Comparison of ENCODE assay signal across 1 cellular context in the genomic region with DNA sequence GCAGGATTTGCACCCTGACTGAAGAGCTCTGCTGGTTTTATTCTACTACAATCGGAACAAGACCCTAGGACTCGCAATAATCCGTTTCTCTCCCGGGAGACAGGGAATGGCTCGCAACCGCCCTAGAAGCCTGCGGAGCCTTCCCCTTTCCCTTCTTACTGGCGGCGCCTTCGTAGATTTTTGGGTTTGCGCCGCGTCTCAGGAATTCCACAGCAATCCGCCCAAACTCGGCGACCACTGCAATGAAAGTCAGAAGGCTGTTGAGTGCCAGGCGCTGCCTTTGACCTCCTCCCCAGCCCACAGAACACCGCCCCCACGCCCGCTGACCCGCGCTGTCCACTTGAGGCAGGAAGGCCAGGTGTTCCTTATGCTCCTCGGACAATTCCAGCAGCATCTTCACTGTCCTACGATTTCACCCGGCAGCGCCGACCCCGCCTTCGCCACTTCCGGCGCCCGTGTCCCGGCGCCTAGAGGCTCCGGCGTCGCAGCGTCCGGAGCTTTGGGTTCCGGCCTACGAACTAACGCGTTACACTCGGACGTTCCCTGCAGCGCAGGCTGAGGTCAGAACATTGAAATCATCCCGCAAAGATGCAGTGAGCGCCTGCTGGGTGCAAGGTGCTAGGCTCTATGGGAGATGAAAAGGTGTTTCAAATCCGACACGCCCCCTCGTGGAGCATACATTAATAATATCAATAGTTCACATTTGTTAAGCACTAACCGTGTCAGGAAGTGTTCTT.
TF ChIP-seq lines count a peak whose summit lies in the region.

A gene (minus strand): TSS at position 439 of the 737 bp plus-strand sequence. CDS start 45 bp downstream, at position 394.

TF ChIP-seq in HepG2, 621 proteins besides CTCF, POLR2A, EP300 and RAD21 (continued from another document and continues in another):
- TF ChIP-seq, protein P1, sequence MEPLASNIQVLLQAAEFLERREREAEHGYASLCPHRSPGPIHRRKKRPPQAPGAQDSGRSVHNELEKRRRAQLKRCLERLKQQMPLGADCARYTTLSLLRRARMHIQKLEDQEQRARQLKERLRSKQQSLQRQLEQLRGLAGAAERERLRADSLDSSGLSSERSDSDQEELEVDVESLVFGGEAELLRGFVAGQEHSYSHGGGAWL (CRISPR knock-in tag; IDR thresholded peaks at IDR 0.05) = peak; percentile 58; the same call in 1 of the 2 replicates
- TF ChIP-seq NRL (CRISPR knock-in tag; IDR thresholded peaks at IDR 0.05; ENCODE audit: borderline replicate concordance) (peak; percentile 64; the same call in 1 of the 2 replicates), CBFB (CRISPR knock-in tag; IDR thresholded peaks at IDR 0.05) (peak; percentile 92), SRY (CRISPR knock-in tag; IDR thresholded peaks at IDR 0.05) (no peak), YY1 (IDR thresholded peaks at IDR 0.05; ENCODE audit: insufficient read depth, insufficient replicate concordance, low read depth, low read length) (peak; percentile 81), GZF1 (CRISPR knock-in tag; IDR thresholded peaks at IDR 0.05) (peak; percentile 23; the same call in 1 of the 2 replicates), ZNF564 (CRISPR knock-in tag; IDR thresholded peaks at IDR 0.05) (peak; percentile 66; the same call in 1 of the 2 replicates), ZNF652 (CRISPR knock-in tag; IDR thresholded peaks at IDR 0.05; ENCODE audit: borderline replicate concordance, low read depth) (peak; percentile 25; the same call in 1 of the 2 replicates), ATF1 (CRISPR knock-in tag; IDR thresholded peaks at IDR 0.05) (peak; percentile 70; the same call in 1 of the 2 replicates), DNMT1 (CRISPR knock-in tag; IDR thresholded peaks at IDR 0.05) (no peak), GTF2F1 (IDR thresholded peaks at IDR 0.05; ENCODE audit: low read length) (0 out of 2 replicates have a peak, but pooled peaks have one; percentile 61), YEATS2 (CRISPR knock-in tag; IDR thresholded peaks at IDR 0.05; ENCODE audit: borderline replicate concordance) (peak; percentile 96), THAP11 (CRISPR knock-in tag; IDR thresholded peaks at IDR 0.05) (peak; percentile 96), NFYC (CRISPR knock-in tag; IDR thresholded peaks at IDR 0.05) (peak; percentile 31; the same call in 1 of the 2 replicates), KLF16 (CRISPR knock-in tag; IDR thresholded peaks at IDR 0.05) (peak in 1 of 2 experiments; percentile 95; a peak in 2 of 4 replicates), RCOR2 (CRISPR knock-in tag; IDR thresholded peaks at IDR 0.05) (0 out of 2 replicates have a peak, but pooled peaks have one; percentile 66), ZNF747 (CRISPR knock-in tag; IDR thresholded peaks at IDR 0.05; ENCODE audit: borderline replicate concordance) (peak; percentile 86; the same call in 1 of the 2 replicates), ZNF33B (CRISPR knock-in tag; IDR thresholded peaks at IDR 0.05) (no peak), NR2F6 (IDR thresholded peaks at IDR 0.05) (peak; percentile 53; the same call in 1 of the 2 replicates), NR2F6 (CRISPR knock-in tag; IDR thresholded peaks at IDR 0.05) (peak; percentile 79), SSRP1 (CRISPR knock-in tag; IDR thresholded peaks at IDR 0.05) (peak; percentile 63; the same call in 1 of the 2 replicates), ZSCAN20 (CRISPR knock-in tag; IDR thresholded peaks at IDR 0.05; ENCODE audit: borderline replicate concordance) (peak; percentile 49; the same call in 1 of the 2 replicates), FOXO1 (CRISPR knock-in tag; IDR thresholded peaks at IDR 0.05) (peak; percentile 76), KLF12 (CRISPR knock-in tag; IDR thresholded peaks at IDR 0.05; ENCODE audit: borderline replicate concordance) (peak; percentile 94), NR2C2 (CRISPR knock-in tag; IDR thresholded peaks at IDR 0.05; ENCODE audit: borderline replicate concordance) (peak; percentile 93)
- TF ChIP-seq, protein P2, sequence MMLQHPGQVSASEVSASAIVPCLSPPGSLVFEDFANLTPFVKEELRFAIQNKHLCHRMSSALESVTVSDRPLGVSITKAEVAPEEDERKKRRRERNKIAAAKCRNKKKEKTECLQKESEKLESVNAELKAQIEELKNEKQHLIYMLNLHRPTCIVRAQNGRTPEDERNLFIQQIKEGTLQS (CRISPR knock-in tag; IDR thresholded peaks at IDR 0.05) = peak; percentile 82
- TF ChIP-seq, protein P3, sequence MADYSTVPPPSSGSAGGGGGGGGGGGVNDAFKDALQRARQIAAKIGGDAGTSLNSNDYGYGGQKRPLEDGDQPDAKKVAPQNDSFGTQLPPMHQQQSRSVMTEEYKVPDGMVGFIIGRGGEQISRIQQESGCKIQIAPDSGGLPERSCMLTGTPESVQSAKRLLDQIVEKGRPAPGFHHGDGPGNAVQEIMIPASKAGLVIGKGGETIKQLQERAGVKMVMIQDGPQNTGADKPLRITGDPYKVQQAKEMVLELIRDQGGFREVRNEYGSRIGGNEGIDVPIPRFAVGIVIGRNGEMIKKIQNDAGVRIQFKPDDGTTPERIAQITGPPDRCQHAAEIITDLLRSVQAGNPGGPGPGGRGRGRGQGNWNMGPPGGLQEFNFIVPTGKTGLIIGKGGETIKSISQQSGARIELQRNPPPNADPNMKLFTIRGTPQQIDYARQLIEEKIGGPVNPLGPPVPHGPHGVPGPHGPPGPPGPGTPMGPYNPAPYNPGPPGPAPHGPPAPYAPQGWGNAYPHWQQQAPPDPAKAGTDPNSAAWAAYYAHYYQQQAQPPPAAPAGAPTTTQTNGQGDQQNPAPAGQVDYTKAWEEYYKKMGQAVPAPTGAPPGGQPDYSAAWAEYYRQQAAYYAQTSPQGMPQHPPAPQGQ (CRISPR knock-in tag; IDR thresholded peaks at IDR 0.05; ENCODE audit: borderline replicate concordance) = no peak
- TF ChIP-seq, protein P4, sequence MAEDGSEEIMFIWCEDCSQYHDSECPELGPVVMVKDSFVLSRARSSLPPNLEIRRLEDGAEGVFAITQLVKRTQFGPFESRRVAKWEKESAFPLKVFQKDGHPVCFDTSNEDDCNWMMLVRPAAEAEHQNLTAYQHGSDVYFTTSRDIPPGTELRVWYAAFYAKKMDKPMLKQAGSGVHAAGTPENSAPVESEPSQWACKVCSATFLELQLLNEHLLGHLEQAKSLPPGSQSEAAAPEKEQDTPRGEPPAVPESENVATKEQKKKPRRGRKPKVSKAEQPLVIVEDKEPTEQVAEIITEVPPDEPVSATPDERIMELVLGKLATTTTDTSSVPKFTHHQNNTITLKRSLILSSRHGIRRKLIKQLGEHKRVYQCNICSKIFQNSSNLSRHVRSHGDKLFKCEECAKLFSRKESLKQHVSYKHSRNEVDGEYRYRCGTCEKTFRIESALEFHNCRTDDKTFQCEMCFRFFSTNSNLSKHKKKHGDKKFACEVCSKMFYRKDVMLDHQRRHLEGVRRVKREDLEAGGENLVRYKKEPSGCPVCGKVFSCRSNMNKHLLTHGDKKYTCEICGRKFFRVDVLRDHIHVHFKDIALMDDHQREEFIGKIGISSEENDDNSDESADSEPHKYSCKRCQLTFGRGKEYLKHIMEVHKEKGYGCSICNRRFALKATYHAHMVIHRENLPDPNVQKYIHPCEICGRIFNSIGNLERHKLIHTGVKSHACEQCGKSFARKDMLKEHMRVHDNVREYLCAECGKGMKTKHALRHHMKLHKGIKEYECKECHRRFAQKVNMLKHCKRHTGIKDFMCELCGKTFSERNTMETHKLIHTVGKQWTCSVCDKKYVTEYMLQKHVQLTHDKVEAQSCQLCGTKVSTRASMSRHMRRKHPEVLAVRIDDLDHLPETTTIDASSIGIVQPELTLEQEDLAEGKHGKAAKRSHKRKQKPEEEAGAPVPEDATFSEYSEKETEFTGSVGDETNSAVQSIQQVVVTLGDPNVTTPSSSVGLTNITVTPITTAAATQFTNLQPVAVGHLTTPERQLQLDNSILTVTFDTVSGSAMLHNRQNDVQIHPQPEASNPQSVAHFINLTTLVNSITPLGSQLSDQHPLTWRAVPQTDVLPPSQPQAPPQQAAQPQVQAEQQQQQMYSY (CRISPR knock-in tag; IDR thresholded peaks at IDR 0.05) = peak; percentile 34; the same call in 1 of the 2 replicates
- TF ChIP-seq, protein P5, sequence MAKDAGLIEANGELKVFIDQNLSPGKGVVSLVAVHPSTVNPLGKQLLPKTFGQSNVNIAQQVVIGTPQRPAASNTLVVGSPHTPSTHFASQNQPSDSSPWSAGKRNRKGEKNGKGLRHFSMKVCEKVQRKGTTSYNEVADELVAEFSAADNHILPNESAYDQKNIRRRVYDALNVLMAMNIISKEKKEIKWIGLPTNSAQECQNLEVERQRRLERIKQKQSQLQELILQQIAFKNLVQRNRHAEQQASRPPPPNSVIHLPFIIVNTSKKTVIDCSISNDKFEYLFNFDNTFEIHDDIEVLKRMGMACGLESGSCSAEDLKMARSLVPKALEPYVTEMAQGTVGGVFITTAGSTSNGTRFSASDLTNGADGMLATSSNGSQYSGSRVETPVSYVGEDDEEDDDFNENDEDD (CRISPR knock-in tag; IDR thresholded peaks at IDR 0.05; ENCODE audit: borderline replicate concordance) = peak; percentile 44; the same call in 1 of the 2 replicates
- TF ChIP-seq, protein P6, sequence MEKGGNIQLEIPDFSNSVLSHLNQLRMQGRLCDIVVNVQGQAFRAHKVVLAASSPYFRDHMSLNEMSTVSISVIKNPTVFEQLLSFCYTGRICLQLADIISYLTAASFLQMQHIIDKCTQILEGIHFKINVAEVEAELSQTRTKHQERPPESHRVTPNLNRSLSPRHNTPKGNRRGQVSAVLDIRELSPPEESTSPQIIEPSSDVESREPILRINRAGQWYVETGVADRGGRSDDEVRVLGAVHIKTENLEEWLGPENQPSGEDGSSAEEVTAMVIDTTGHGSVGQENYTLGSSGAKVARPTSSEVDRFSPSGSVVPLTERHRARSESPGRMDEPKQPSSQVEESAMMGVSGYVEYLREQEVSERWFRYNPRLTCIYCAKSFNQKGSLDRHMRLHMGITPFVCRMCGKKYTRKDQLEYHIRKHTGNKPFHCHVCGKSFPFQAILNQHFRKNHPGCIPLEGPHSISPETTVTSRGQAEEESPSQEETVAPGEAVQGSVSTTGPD (CRISPR knock-in tag; IDR thresholded peaks at IDR 0.05) = no peak
- TF ChIP-seq, protein P7, sequence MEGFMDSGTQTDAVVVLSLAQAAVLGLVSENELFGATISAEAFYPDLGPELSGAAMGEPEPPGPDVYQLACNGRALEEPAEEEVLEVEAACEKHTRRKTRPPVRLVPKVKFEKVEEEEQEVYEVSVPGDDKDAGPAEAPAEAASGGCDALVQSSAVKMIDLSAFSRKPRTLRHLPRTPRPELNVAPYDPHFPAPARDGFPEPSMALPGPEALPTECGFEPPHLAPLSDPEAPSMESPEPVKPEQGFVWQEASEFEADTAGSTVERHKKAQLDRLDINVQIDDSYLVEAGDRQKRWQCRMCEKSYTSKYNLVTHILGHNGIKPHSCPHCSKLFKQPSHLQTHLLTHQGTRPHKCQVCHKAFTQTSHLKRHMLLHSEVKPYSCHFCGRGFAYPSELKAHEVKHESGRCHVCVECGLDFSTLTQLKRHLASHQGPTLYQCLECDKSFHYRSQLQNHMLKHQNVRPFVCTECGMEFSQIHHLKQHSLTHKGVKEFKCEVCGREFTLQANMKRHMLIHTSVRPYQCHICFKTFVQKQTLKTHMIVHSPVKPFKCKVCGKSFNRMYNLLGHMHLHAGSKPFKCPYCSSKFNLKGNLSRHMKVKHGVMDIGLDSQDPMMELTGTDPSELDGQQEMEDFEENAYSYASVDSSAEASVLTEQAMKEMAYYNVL (CRISPR knock-in tag; IDR thresholded peaks at IDR 0.05; ENCODE audit: borderline replicate concordance) = peak; percentile 79; the same call in 1 of the 2 replicates
- TF ChIP-seq, protein P8, sequence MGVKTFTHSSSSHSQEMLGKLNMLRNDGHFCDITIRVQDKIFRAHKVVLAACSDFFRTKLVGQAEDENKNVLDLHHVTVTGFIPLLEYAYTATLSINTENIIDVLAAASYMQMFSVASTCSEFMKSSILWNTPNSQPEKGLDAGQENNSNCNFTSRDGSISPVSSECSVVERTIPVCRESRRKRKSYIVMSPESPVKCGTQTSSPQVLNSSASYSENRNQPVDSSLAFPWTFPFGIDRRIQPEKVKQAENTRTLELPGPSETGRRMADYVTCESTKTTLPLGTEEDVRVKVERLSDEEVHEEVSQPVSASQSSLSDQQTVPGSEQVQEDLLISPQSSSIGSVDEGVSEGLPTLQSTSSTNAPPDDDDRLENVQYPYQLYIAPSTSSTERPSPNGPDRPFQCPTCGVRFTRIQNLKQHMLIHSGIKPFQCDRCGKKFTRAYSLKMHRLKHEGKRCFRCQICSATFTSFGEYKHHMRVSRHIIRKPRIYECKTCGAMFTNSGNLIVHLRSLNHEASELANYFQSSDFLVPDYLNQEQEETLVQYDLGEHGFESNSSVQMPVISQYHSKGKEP (CRISPR knock-in tag; IDR thresholded peaks at IDR 0.05) = no peak
- TF ChIP-seq, protein P9, sequence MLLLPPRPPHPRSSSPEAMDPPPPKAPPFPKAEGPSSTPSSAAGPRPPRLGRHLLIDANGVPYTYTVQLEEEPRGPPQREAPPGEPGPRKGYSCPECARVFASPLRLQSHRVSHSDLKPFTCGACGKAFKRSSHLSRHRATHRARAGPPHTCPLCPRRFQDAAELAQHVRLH (CRISPR knock-in tag; IDR thresholded peaks at IDR 0.05; ENCODE audit: borderline replicate concordance, low read depth) = peak; percentile 96
- TF ChIP-seq, protein P10, sequence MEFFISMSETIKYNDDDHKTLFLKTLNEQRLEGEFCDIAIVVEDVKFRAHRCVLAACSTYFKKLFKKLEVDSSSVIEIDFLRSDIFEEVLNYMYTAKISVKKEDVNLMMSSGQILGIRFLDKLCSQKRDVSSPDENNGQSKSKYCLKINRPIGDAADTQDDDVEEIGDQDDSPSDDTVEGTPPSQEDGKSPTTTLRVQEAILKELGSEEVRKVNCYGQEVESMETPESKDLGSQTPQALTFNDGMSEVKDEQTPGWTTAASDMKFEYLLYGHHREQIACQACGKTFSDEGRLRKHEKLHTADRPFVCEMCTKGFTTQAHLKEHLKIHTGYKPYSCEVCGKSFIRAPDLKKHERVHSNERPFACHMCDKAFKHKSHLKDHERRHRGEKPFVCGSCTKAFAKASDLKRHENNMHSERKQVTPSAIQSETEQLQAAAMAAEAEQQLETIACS (CRISPR knock-in tag; IDR thresholded peaks at IDR 0.05) = no peak
- TF ChIP-seq, protein P11, sequence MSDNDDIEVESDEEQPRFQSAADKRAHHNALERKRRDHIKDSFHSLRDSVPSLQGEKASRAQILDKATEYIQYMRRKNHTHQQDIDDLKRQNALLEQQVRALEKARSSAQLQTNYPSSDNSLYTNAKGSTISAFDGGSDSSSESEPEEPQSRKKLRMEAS (IDR thresholded peaks at IDR 0.05) = peak; percentile 68
- TF ChIP-seq, protein P12, sequence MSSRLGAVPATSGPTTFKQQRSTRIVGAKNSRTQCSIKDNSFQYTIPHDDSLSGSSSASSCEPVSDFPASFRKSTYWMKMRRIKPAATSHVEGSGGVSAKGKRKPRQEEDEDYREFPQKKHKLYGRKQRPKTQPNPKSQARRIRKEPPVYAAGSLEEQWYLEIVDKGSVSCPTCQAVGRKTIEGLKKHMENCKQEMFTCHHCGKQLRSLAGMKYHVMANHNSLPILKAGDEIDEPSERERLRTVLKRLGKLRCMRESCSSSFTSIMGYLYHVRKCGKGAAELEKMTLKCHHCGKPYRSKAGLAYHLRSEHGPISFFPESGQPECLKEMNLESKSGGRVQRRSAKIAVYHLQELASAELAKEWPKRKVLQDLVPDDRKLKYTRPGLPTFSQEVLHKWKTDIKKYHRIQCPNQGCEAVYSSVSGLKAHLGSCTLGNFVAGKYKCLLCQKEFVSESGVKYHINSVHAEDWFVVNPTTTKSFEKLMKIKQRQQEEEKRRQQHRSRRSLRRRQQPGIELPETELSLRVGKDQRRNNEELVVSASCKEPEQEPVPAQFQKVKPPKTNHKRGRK (CRISPR knock-in tag; IDR thresholded peaks at IDR 0.05) = peak; percentile 28; the same call in 1 of the 2 replicates
